Comparison of ENCODE assay signal across 1 cellular context in genomic region chr11:1303973-1304372, GRCh38.
TF ChIP-seq lines count a peak whose summit lies in the region.

No MANE protein-coding gene starts in this region.

TF ChIP-seq in GM23338, 12 proteins besides CTCF, POLR2A, EP300 and RAD21 (continued from another document):
- TF ChIP-seq, protein P1, sequence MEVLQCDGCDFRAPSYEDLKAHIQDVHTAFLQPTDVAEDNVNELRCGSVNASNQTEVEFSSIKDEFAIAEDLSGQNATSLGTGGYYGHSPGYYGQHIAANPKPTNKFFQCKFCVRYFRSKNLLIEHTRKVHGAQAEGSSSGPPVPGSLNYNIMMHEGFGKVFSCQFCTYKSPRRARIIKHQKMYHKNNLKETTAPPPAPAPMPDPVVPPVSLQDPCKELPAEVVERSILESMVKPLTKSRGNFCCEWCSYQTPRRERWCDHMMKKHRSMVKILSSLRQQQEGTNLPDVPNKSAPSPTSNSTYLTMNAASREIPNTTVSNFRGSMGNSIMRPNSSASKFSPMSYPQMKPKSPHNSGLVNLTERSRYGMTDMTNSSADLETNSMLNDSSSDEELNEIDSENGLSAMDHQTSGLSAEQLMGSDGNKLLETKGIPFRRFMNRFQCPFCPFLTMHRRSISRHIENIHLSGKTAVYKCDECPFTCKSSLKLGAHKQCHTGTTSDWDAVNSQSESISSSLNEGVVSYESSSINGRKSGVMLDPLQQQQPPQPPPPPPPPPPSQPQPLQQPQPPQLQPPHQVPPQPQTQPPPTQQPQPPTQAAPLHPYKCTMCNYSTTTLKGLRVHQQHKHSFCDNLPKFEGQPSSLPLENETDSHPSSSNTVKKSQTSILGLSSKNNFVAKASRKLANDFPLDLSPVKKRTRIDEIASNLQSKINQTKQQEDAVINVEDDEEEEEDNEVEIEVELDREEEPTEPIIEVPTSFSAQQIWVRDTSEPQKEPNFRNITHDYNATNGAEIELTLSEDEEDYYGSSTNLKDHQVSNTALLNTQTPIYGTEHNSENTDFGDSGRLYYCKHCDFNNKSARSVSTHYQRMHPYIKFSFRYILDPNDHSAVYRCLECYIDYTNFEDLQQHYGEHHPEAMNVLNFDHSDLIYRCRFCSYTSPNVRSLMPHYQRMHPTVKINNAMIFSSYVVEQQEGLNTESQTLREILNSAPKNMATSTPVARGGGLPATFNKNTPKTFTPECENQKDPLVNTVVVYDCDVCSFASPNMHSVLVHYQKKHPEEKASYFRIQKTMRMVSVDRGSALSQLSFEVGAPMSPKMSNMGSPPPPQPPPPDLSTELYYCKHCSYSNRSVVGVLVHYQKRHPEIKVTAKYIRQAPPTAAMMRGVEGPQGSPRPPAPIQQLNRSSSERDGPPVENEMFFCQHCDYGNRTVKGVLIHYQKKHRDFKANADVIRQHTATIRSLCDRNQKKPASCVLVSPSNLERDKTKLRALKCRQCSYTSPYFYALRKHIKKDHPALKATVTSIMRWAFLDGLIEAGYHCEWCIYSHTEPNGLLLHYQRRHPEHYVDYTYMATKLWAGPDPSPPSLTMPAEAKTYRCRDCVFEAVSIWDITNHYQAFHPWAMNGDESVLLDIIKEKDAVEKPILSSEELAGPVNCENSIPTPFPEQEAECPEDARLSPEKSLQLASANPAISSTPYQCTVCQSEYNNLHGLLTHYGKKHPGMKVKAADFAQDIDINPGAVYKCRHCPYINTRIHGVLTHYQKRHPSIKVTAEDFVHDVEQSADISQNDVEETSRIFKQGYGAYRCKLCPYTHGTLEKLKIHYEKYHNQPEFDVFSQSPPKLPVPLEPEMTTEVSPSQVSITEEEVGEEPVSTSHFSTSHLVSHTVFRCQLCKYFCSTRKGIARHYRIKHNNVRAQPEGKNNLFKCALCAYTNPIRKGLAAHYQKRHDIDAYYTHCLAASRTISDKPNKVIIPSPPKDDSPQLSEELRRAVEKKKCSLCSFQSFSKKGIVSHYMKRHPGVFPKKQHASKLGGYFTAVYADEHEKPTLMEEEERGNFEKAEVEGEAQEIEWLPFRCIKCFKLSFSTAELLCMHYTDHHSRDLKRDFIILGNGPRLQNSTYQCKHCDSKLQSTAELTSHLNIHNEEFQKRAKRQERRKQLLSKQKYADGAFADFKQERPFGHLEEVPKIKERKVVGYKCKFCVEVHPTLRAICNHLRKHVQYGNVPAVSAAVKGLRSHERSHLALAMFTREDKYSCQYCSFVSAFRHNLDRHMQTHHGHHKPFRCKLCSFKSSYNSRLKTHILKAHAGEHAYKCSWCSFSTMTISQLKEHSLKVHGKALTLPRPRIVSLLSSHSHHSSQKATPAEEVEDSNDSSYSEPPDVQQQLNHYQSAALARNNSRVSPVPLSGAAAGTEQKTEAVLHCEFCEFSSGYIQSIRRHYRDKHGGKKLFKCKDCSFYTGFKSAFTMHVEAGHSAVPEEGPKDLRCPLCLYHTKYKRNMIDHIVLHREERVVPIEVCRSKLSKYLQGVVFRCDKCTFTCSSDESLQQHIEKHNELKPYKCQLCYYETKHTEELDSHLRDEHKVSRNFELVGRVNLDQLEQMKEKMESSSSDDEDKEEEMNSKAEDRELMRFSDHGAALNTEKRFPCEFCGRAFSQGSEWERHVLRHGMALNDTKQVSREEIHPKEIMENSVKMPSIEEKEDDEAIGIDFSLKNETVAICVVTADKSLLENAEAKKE (CRISPR knock-in tag; IDR thresholded peaks at IDR 0.05) = no peak
- TF ChIP-seq EZH2phosphoT487 (IDR thresholded peaks at IDR 0.05; ENCODE audit: unreplicated experiment) (no peak), JUNB (IDR thresholded peaks at IDR 0.05; ENCODE audit: unreplicated experiment) (no peak)
